Comparison of ENCODE assay signal across 10 cellular contexts in the genomic region with DNA sequence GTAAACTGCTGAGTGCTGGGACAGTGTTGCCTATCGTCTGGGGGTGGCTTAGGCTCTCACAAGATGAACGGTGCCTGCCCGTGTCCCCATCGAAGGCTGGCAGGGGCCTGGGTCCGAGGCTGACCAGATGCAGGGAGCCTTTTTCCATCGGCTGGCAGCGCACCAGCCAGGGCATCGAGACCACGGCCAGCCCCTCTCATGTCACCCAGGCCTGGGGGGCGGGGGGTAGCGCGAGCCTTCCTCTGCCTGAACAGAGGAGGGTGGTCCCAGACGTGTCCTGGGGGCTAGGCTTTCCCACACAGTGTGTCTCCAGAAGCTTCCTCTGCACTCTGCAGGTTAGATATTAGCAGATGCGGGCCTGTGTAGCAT. TPM values are rescaled to one million over a fixed set of nuclear protein-coding genes. Genes with fewer than 3 reads are reported as not detected.
DNase-seq lines count a peak whose midpoint lies in the region; ATAC-seq lines count a peak whose summit lies in the region.
"Had no signal": no experiment of that assay in that cellular context is flagged by ENCODE, and none has a peak within 500 bp of the region (broad histone marks: within the 10 kb centered on the region; RNA-seq: fewer than 3 reads in every experiment).

No MANE protein-coding gene starts in this region.

- no peaks in the 10 kb centered on the region for H3K27me3 Mint-ChIP-seq in activated naive CD4-positive, alpha-beta T cell treated with anti-CD3 and anti-CD28 coated beads, Interleukin-2, amount 10 ng/mL, durations not matched to agents 7 days and 5 days
- H3K27me3 Mint-ChIP-seq in activated T-helper 17 cell treated with anti-CD3 and anti-CD28 coated beads, Interleukin-2, amount 50 U/mL, for 72 hours: no peaks in the 10 kb centered on the region
- no peaks in the 10 kb centered on the region for H3K27me3 Mint-ChIP-seq in memory B cell
- H3K27me3 Mint-ChIP-seq: brain had no signal

- peak overlapping the region; percentile 99 for H3K27ac Mint-ChIP-seq in activated naive CD4-positive, alpha-beta T cell treated with anti-CD3 and anti-CD28 coated beads, Interleukin-2, amount 10 ng/mL, durations not matched to agents 7 days and 5 days
- peak overlapping the region; percentile 94 for H3K27ac Mint-ChIP-seq in activated T-helper 17 cell treated with anti-CD3 and anti-CD28 coated beads, Interleukin-2, amount 50 U/mL, for 72 hours
- H3K27ac Mint-ChIP-seq in memory B cell: peak overlapping the region; percentile 99
- H3K27ac Mint-ChIP-seq: brain had no signal

- H3K4me1 Mint-ChIP-seq in activated naive CD4-positive, alpha-beta T cell treated with anti-CD3 and anti-CD28 coated beads, Interleukin-2, amount 10 ng/mL, durations not matched to agents 7 days and 5 days: peaks cover 62% of the 10 kb centered on the region
- peaks cover 31% of the 10 kb centered on the region for H3K4me1 Mint-ChIP-seq in activated T-helper 17 cell treated with anti-CD3 and anti-CD28 coated beads, Interleukin-2, amount 50 U/mL, for 72 hours
- peaks cover 56% of the 10 kb centered on the region for H3K4me1 Mint-ChIP-seq in memory B cell

- H3K4me3 Mint-ChIP-seq in activated naive CD4-positive, alpha-beta T cell treated with anti-CD3 and anti-CD28 coated beads, Interleukin-2, amount 10 ng/mL, durations not matched to agents 7 days and 5 days: peak overlapping the region; percentile 86
- H3K4me3 Mint-ChIP-seq in activated T-helper 17 cell treated with anti-CD3 and anti-CD28 coated beads, Interleukin-2, amount 50 U/mL, for 72 hours: peak overlapping the region; percentile 86
- peak overlapping the region; percentile 100 for H3K4me3 Mint-ChIP-seq in memory B cell
- H3K4me3 Mint-ChIP-seq: brain had no signal

- CTCF ChIA-PET in activated naive CD4-positive, alpha-beta T cell treated with anti-CD3 and anti-CD28 coated beads, Interleukin-2, amount 10 ng/mL, durations not matched to agents 7 days and 5 days (lab: Charles Lee): interaction anchor here (1.6 kb wide), 1 partner anchor 9 kb away, joined by 9 read pairs; no protein-coding TSS in a partner anchor

- H3K4me3 ChIP-seq in aorta (ENCODE audit: low read length in 2 of 2): no peak overlapping the region

- peaks cover 13% of the 10 kb centered on the region for H3K9me3 Mint-ChIP-seq in activated naive CD4-positive, alpha-beta T cell treated with anti-CD3 and anti-CD28 coated beads, Interleukin-2, amount 10 ng/mL, durations not matched to agents 7 days and 5 days
- no peaks in the 10 kb centered on the region for H3K9me3 Mint-ChIP-seq in activated T-helper 17 cell treated with anti-CD3 and anti-CD28 coated beads, Interleukin-2, amount 50 U/mL, for 72 hours
- no peaks in the 10 kb centered on the region for H3K9me3 Mint-ChIP-seq in memory B cell

- H3K9me3 ChIP-seq in aorta (ENCODE audit: control insufficient read depth, low read length): peaks cover 4% of the 10 kb centered on the region
- H3K9me3 ChIP-seq: BE2C had no signal

- H3K27me3 ChIP-seq in aorta (ENCODE audit: control insufficient read depth in 1 of 2, insufficient read depth in 2 of 2, low read length in 1 of 2): no peaks in the 10 kb centered on the region
- H3K27me3 ChIP-seq: BE2C had no signal

- no peak overlapping the region for H3K27ac ChIP-seq in aorta (ENCODE audit: low read depth in 1 of 2, low read length in 2 of 2)

- WGBS in aorta, 2 donors: 78 to 82% methylated on average over 14 of the region's 14 CpGs

- DNase-seq in activated naive CD4-positive, alpha-beta T cell treated with anti-CD3 and anti-CD28 coated beads, Interleukin-2, amount 10 ng/mL, durations not matched to agents 7 days and 5 days: no peak
- no peak for DNase-seq in activated naive CD4-positive, alpha-beta T cell (lab: John Stamatoyannopoulos, UW)
- no peak for DNase-seq in memory B cell (ENCODE audit: low spot score in 2 of 2)
- no peak for DNase-seq in aorta
- no peak for DNase-seq in OCI-M1 (lab: John Stamatoyannopoulos, UW)
- DNase-seq in mucosa of gallbladder (ENCODE audit: low spot score): no peak
- DNase-seq: BE2C had no signal

- intact Hi-C loops in aorta (cut with DNase I): no loop called here

- H3K4me1 ChIP-seq in aorta (ENCODE audit: control insufficient read depth in 1 of 2, insufficient read depth in 2 of 2, low read length in 2 of 2): no peaks in the 10 kb centered on the region
- H3K4me1 ChIP-seq: BE2C had no signal

- no peaks in the 10 kb centered on the region for H3K36me3 ChIP-seq in aorta (ENCODE audit: control insufficient read depth in 1 of 2, insufficient read depth in 2 of 2, low read length in 1 of 2)
- H3K36me3 ChIP-seq: BE2C had no signal

- peaks cover 63% of the 10 kb centered on the region for H3K36me3 Mint-ChIP-seq in activated naive CD4-positive, alpha-beta T cell treated with anti-CD3 and anti-CD28 coated beads, Interleukin-2, amount 10 ng/mL, durations not matched to agents 7 days and 5 days
- peaks cover 63% of the 10 kb centered on the region for H3K36me3 Mint-ChIP-seq in activated T-helper 17 cell treated with anti-CD3 and anti-CD28 coated beads, Interleukin-2, amount 50 U/mL, for 72 hours (ENCODE audit: low read depth)
- H3K36me3 Mint-ChIP-seq in memory B cell: peaks cover 11% of the 10 kb centered on the region

- no peak for ATAC-seq in activated T-helper 17 cell treated with anti-CD3 and anti-CD28 coated beads, Interleukin-2, amount 50 U/mL, for 72 hours (replicated peaks)
- ATAC-seq in memory B cell (ENCODE audit: low read depth): no peak
- peak; percentile 27 for ATAC-seq in aorta (ENCODE audit: low FRiP score)
- ATAC-seq in HG03135 (IDR thresholded peaks at IDR 0.05; ENCODE audit: unreplicated experiment): no peak

RNA-seq across cellular contexts. Expression of a gene that starts 17.3 kb away (rescaled TPM):
- 10 to 100 TPM; 70.6 to 80.2 TPM for total RNA-seq in activated T-helper 17 cell treated with anti-CD3 and anti-CD28 coated beads, Interleukin-2, amount 50 U/mL, for 72 hours
- total RNA-seq in aorta: 10 to 100 TPM in 1 of 2 donors, 1 to 10 TPM in 1; 8.6 to 13.4 TPM
- 1 to 10 TPM in 1 of 2 donors, under 1 TPM in 1; 0.69 to 3.0 TPM for polyA plus RNA-seq in aorta
- total RNA-seq in mucosa of gallbladder: 8.2 TPM
